ENCODE assay signal across 28 cellular contexts in the genomic region with DNA sequence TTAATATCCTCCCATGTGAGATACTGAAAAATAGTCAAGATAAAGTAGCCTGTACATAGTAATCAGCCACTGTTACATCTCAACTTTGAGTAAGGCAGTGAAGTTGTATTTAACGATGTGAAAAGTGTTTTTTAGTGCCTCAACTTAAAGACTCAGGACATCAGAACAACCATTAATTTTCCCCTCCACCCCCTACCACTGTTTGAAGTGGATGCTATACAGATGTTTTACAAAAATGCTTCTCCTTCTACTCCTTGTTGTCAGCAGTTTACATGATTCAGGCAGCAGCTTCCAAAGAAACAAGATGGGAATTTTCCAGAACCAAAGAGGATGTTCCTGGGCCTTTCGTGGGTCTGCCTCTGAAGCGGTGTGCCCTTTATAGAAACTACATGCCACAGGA.
"Had no signal": no experiment of that assay in that cellular context is flagged by ENCODE, and none has a peak within 500 bp of the region (broad histone marks: within the 10 kb centered on the region; RNA-seq: fewer than 3 reads in every experiment).

No MANE protein-coding gene starts in this region.

- H3K4me1 Mint-ChIP-seq: immature natural killer cell; natural killer cell; nephron progenitor cell; stimulated activated naive B cell treated with anti-CD40 and anti-IgM and Interleukin-4, amounts not matched to agents 10 μg/mL and 1 μg/mL and 100 μg/mL, for 72 hours had no signal

- H2AFZ ChIP-seq: neural progenitor cell had no signal

- H3K9ac ChIP-seq: neural progenitor cell had no signal

- H3K9me3 ChIP-seq: heart left ventricle, left lung, lower lobe of right lung, pancreas, prostate gland, right atrium auricular region, right lobe of liver, stomach, testis, thyroid gland, upper lobe of right lung had no signal

- H3K4me2 ChIP-seq: neural progenitor cell had no signal

- H3K36me3 Mint-ChIP-seq: immature natural killer cell; mesothelial cell of epicardium; naive B cell; natural killer cell; neural progenitor cell; stimulated activated naive B cell treated with anti-CD40 and anti-IgM and Interleukin-4, amounts not matched to agents 10 μg/mL and 1 μg/mL and 100 μg/mL, for 72 hours had no signal

- H3K27ac Mint-ChIP-seq: immature natural killer cell; mesothelial cell of epicardium; naive B cell; natural killer cell; neural progenitor cell; stimulated activated naive B cell treated with anti-CD40 and anti-IgM and Interleukin-4, amounts not matched to agents 10 μg/mL and 1 μg/mL and 100 μg/mL, for 72 hours had no signal

- H3K27me3 ChIP-seq: heart left ventricle, left lung, neural progenitor cell, pancreas, right atrium auricular region, right lobe of liver, stomach, testis, thyroid gland, upper lobe of right lung had no signal

- H3K27ac ChIP-seq: lower lobe of right lung, neural progenitor cell, pancreas, prostate gland, right atrium auricular region, right lobe of liver, skin epidermis, stomach, testis, thyroid gland, upper lobe of right lung had no signal

- H3K4me3 ChIP-seq: heart left ventricle, left lung, lower lobe of right lung, neural progenitor cell, pancreas, prostate gland, right atrium auricular region, right lobe of liver, skin epidermis, stomach, testis, thyroid gland, upper lobe of right lung had no signal

- H3K9me3 Mint-ChIP-seq: immature natural killer cell; mesothelial cell of epicardium; naive B cell; natural killer cell; neural progenitor cell; stimulated activated naive B cell treated with anti-CD40 and anti-IgM and Interleukin-4, amounts not matched to agents 10 μg/mL and 1 μg/mL and 100 μg/mL, for 72 hours had no signal

- H3K4me1 ChIP-seq: heart left ventricle, lower lobe of right lung, pancreas, prostate gland, right atrium auricular region, right lobe of liver, stomach, testis, thyroid gland, upper lobe of right lung had no signal

- H3K4me3 Mint-ChIP-seq: immature natural killer cell; mesothelial cell of epicardium; naive B cell; natural killer cell; nephron progenitor cell; neural progenitor cell; stimulated activated naive B cell treated with anti-CD40 and anti-IgM and Interleukin-4, amounts not matched to agents 10 μg/mL and 1 μg/mL and 100 μg/mL, for 72 hours had no signal

- H3K36me3 ChIP-seq: heart left ventricle, left lung, lower lobe of right lung, neural progenitor cell, pancreas, prostate gland, right atrium auricular region, right lobe of liver, stomach, thyroid gland, upper lobe of right lung had no signal

- DNase-seq: heart left ventricle; hypothalamus; immature natural killer cell; kidney; left colon; left lung; lower lobe of right lung; naive B cell; natural killer cell; nephron progenitor cell; pancreas; posterior cingulate gyrus; right lobe of liver; stimulated activated CD4-positive, alpha-beta T cell treated with anti-CD3 and anti-CD28 coated beads, Interleukin-12 subunit alpha, Interleukin-12 subunit beta, amount 100 ng/mL, for 4 hours; stimulated activated CD4-positive, alpha-beta T cell treated with anti-CD3 and anti-CD28 coated beads, Interleukin-15, amount 100 ng/mL, for 24 hours; stimulated activated CD4-positive, alpha-beta T cell treated with anti-CD3 and anti-CD28 coated beads, Interleukin-2, amount 100 ng/mL, for 24 hours; stimulated activated CD4-positive, alpha-beta T cell treated with anti-CD3 and anti-CD28 coated beads, Interleukin-4, amount 100 ng/mL, for 1 hour; stimulated activated naive B cell treated with anti-CD40 and anti-IgM and Interleukin-4, amounts not matched to agents 10 μg/mL and 1 μg/mL and 100 μg/mL, for 72 hours; stomach; testis; thyroid gland; trophoblast cell; upper lobe of right lung had no signal

- ATAC-seq: heart left ventricle; left colon; left lung; lower lobe of right lung; natural killer cell; pancreas; right lobe of liver; stimulated activated naive B cell treated with anti-CD40 and anti-IgM and Interleukin-4, amounts not matched to agents 10 μg/mL and 1 μg/mL and 100 μg/mL, for 72 hours; upper lobe of right lung had no signal
